25 cellular contexts compared by ENCODE assay signal in the genomic region with DNA sequence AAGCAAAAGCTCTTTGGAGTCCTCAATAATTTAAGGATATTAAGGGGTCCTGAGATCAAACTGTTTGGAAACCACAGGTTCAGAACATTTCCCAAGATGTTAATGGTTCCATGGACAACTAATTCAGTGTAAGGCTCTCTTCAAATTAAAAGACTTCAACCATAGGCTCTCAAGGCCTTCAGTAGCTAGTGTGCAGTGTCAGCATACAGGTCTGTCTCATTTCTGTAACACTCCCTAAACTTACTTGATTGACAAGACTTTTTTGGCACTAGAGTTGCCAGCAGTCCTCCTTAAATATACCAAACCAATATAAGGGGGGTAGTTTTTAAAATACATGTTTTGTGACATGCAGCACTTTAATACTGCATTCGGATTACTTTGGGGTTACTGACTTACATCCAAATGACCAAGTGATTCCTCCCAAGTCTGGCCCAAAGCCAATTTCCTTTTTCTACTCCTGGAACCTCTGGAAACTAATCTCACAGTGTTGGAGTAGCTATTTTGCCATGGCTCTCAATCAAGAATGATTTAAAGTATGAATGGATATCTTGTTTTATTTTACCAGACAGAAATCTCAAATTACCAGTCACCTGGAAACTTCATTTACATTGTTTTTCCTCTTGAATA.
"Had no signal": no experiment of that assay in that cellular context is flagged by ENCODE, and none has a peak within 500 bp of the region (broad histone marks: within the 10 kb centered on the region; RNA-seq: fewer than 3 reads in every experiment).

No MANE protein-coding gene starts in this region.

- ATAC-seq: effector memory CD8-positive, alpha-beta T cell; esophagus mucosa; gastrocnemius medialis; left lung; lower lobe of right lung; mucosa of descending colon had no signal

- H2AFZ ChIP-seq: hepatocyte had no signal

- H3K27me3 ChIP-seq: colonic mucosa, esophagus squamous epithelium, gastrocnemius medialis, hepatocyte, left lung had no signal

- H3K27ac ChIP-seq: colonic mucosa, epithelial cell of prostate, esophagus squamous epithelium, gastrocnemius medialis, hepatocyte, left lung, lower lobe of right lung had no signal

- H3K9me3 ChIP-seq: colonic mucosa, gastrocnemius medialis had no signal

- H3K4me3 ChIP-seq: colonic mucosa, esophagus squamous epithelium, gastrocnemius medialis, hepatocyte, left lung, lower lobe of right lung, mucosa of descending colon had no signal

- H3K36me3 ChIP-seq: colonic mucosa had no signal

- H3K4me1 ChIP-seq: colonic mucosa, esophagus squamous epithelium, gastrocnemius medialis, left lung, lower lobe of right lung had no signal

- FAIRE-seq: endometrium, kidney had no signal

- H3K4me2 ChIP-seq: hepatocyte had no signal

- DNase-seq: cerebellar nuclear complex; colonic mucosa; cortex of kidney; effector CD8-positive, alpha-beta T cell; effector memory CD8-positive, alpha-beta T cell; endodermal cell; erythroblast; esophagus squamous epithelium; foreskin melanocyte; gastrocnemius medialis; glutamatergic neuron; head of caudate nucleus; hypothalamus; immature natural killer cell; islet precursor cell; kidney; kidney glomerular epithelial cell; left lung; lower lobe of right lung; mesenchymal stem cell; mucosa of descending colon had no signal
